ENCODE assay signal across 1 cellular context in the genomic region with DNA sequence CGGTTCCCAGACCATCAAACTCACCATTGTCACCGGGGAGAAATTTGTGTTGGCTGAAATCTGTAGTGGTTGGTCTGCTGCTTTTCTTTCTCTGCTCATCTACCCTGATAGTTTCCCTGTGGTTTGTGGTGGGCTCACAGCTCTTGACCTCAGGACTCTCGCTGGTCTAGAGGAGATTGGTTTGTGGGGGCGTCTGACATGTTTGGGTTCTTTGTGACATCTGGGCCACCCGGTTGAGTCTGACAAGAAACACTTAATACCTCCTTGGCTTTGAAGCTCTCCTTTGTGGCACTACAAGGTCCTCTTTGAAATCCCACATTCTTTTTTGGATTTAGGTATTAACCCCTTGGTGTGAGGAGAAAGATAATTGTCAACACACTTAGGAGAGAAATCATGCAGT.
TF ChIP-seq lines count a peak whose summit lies in the region.

No MANE protein-coding gene starts in this region.

TF ChIP-seq in GM12878, 131 proteins besides CTCF, POLR2A, EP300 and RAD21 (continued from another document and continues in another):
- TF ChIP-seq, protein P1, sequence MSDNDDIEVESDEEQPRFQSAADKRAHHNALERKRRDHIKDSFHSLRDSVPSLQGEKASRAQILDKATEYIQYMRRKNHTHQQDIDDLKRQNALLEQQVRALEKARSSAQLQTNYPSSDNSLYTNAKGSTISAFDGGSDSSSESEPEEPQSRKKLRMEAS (IDR thresholded peaks at IDR 0.05; ENCODE audit: low read depth, low read length) = no peak
- TF ChIP-seq, protein P2, sequence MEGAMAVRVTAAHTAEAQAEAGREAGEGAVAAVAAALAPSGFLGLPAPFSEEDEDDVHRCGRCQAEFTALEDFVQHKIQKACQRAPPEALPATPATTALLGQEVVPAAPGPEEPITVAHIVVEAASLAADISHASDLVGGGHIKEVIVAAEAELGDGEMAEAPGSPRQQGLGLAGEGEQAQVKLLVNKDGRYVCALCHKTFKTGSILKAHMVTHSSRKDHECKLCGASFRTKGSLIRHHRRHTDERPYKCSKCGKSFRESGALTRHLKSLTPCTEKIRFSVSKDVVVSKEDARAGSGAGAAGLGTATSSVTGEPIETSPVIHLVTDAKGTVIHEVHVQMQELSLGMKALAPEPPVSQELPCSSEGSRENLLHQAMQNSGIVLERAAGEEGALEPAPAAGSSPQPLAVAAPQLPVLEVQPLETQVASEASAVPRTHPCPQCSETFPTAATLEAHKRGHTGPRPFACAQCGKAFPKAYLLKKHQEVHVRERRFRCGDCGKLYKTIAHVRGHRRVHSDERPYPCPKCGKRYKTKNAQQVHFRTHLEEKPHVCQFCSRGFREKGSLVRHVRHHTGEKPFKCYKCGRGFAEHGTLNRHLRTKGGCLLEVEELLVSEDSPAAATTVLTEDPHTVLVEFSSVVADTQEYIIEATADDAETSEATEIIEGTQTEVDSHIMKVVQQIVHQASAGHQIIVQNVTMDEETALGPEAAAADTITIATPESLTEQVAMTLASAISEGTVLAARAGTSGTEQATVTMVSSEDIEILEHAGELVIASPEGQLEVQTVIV (IDR thresholded peaks at IDR 0.05; ENCODE audit: borderline replicate concordance, partially characterized antibody) = no peak
- peak; percentile 53 for TF ChIP-seq DPF2 (IDR thresholded peaks at IDR 0.05)
- TF ChIP-seq, protein P3, sequence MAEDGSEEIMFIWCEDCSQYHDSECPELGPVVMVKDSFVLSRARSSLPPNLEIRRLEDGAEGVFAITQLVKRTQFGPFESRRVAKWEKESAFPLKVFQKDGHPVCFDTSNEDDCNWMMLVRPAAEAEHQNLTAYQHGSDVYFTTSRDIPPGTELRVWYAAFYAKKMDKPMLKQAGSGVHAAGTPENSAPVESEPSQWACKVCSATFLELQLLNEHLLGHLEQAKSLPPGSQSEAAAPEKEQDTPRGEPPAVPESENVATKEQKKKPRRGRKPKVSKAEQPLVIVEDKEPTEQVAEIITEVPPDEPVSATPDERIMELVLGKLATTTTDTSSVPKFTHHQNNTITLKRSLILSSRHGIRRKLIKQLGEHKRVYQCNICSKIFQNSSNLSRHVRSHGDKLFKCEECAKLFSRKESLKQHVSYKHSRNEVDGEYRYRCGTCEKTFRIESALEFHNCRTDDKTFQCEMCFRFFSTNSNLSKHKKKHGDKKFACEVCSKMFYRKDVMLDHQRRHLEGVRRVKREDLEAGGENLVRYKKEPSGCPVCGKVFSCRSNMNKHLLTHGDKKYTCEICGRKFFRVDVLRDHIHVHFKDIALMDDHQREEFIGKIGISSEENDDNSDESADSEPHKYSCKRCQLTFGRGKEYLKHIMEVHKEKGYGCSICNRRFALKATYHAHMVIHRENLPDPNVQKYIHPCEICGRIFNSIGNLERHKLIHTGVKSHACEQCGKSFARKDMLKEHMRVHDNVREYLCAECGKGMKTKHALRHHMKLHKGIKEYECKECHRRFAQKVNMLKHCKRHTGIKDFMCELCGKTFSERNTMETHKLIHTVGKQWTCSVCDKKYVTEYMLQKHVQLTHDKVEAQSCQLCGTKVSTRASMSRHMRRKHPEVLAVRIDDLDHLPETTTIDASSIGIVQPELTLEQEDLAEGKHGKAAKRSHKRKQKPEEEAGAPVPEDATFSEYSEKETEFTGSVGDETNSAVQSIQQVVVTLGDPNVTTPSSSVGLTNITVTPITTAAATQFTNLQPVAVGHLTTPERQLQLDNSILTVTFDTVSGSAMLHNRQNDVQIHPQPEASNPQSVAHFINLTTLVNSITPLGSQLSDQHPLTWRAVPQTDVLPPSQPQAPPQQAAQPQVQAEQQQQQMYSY (CRISPR knock-in tag; IDR thresholded peaks at IDR 0.05) = no peak
- TF ChIP-seq POLR2AphosphoS2 (IDR thresholded peaks at IDR 0.05; ENCODE audit: low read depth, low read length) = no peak
- peak in 1 of 2 experiments; percentile 94; a peak in 2 of 3 replicates for TF ChIP-seq EGR1 (IDR thresholded peaks at IDR 0.05; ENCODE audit: borderline replicate concordance in 1 of 2, low read depth in 2 of 2, low read length in 2 of 2)
- peak; percentile 65 to 73; a peak in 2 of 4 replicates for TF ChIP-seq BHLHE40 (IDR thresholded peaks at IDR 0.05; ENCODE audit: borderline replicate concordance in 1 of 2, low read depth in 2 of 2, low read length in 1 of 2)
- no peak for TF ChIP-seq NR2C2 (IDR thresholded peaks at IDR 0.05; ENCODE audit: borderline replicate concordance, control insufficient read depth, insufficient read length, low read depth)
- 0 out of 2 replicates have a peak, but pooled peaks have one; percentile 52 for TF ChIP-seq RCOR1 (conservative IDR thresholded peaks at IDR 0.05; ENCODE audit: low read depth, low read length)
- peak; percentile 100 for TF ChIP-seq RUNX3 (IDR thresholded peaks at IDR 0.05; ENCODE audit: low read length)
- TF ChIP-seq, protein P4, sequence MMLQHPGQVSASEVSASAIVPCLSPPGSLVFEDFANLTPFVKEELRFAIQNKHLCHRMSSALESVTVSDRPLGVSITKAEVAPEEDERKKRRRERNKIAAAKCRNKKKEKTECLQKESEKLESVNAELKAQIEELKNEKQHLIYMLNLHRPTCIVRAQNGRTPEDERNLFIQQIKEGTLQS (IDR thresholded peaks at IDR 0.05; ENCODE audit: borderline replicate concordance, extremely low read depth, low read depth, low read length) = no peak
- peak; percentile 88 for TF ChIP-seq NFIC (IDR thresholded peaks at IDR 0.05; ENCODE audit: low read depth, low read length)
- TF ChIP-seq SP1 (IDR thresholded peaks at IDR 0.05; ENCODE audit: low read depth, low read length) = no peak
- TF ChIP-seq TCF12 (IDR thresholded peaks at IDR 0.05; ENCODE audit: low read depth, low read length) = peak; percentile 94
- TF ChIP-seq PAX8 (IDR thresholded peaks at IDR 0.05) = no peak
- TF ChIP-seq, protein P5, sequence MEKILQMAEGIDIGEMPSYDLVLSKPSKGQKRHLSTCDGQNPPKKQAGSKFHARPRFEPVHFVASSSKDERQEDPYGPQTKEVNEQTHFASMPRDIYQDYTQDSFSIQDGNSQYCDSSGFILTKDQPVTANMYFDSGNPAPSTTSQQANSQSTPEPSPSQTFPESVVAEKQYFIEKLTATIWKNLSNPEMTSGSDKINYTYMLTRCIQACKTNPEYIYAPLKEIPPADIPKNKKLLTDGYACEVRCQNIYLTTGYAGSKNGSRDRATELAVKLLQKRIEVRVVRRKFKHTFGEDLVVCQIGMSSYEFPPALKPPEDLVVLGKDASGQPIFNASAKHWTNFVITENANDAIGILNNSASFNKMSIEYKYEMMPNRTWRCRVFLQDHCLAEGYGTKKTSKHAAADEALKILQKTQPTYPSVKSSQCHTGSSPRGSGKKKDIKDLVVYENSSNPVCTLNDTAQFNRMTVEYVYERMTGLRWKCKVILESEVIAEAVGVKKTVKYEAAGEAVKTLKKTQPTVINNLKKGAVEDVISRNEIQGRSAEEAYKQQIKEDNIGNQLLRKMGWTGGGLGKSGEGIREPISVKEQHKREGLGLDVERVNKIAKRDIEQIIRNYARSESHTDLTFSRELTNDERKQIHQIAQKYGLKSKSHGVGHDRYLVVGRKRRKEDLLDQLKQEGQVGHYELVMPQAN (conservative IDR thresholded peaks at IDR 0.05) = no peak
- no peak for TF ChIP-seq ZNF274 (IDR thresholded peaks at IDR 0.05; ENCODE audit: insufficient read depth, insufficient read length)
- peak; percentile 97 for TF ChIP-seq CBFB (IDR thresholded peaks at IDR 0.05; ENCODE audit: low read depth)
- TF ChIP-seq, protein P6, sequence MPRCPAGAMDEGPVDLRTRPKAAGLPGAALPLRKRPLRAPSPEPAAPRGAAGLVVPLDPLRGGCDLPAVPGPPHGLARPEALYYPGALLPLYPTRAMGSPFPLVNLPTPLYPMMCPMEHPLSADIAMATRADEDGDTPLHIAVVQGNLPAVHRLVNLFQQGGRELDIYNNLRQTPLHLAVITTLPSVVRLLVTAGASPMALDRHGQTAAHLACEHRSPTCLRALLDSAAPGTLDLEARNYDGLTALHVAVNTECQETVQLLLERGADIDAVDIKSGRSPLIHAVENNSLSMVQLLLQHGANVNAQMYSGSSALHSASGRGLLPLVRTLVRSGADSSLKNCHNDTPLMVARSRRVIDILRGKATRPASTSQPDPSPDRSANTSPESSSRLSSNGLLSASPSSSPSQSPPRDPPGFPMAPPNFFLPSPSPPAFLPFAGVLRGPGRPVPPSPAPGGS (IDR thresholded peaks at IDR 0.05; ENCODE audit: borderline replicate concordance, insufficient read depth, low read depth, low read length, poor library complexity, severe bottlenecking) = peak; percentile 63
- no peak for TF ChIP-seq SIN3A (IDR thresholded peaks at IDR 0.05; ENCODE audit: low read depth, low read length)
- no peak for TF ChIP-seq HCFC1 (IDR thresholded peaks at IDR 0.05; ENCODE audit: low read length)
- no peak for TF ChIP-seq SMARCA5 (IDR thresholded peaks at IDR 0.05)
- TF ChIP-seq RELA (IDR thresholded peaks at IDR 0.05; ENCODE audit: borderline replicate concordance, partially characterized antibody) = no peak
- TF ChIP-seq IKZF2 (IDR thresholded peaks at IDR 0.05) = peak; percentile 68; a peak in 3 of 4 replicates
- TF ChIP-seq FOS (IDR thresholded peaks at IDR 0.05; ENCODE audit: borderline replicate concordance, extremely low read depth, insufficient read length) = no peak
- TF ChIP-seq HDGF (IDR thresholded peaks at IDR 0.05) = no peak
- no peak for TF ChIP-seq YY1 (IDR thresholded peaks at IDR 0.05; ENCODE audit: low read depth, low read length)
- TF ChIP-seq CREB1 (IDR thresholded peaks at IDR 0.05; ENCODE audit: low read depth) = 0 out of 2 replicates have a peak, but pooled peaks have one; percentile 18
- TF ChIP-seq MTA3 (IDR thresholded peaks at IDR 0.05; ENCODE audit: borderline replicate concordance, low read length) = peak; percentile 93; the same call in 1 of the 2 replicates
- TF ChIP-seq CHD2 (IDR thresholded peaks at IDR 0.05; ENCODE audit: borderline replicate concordance, low read depth, low read length) = peak; percentile 65; the same call in 1 of the 2 replicates
- TF ChIP-seq IKZF1 (conservative IDR thresholded peaks at IDR 0.05) = peak; percentile 49
- TF ChIP-seq, protein P7, sequence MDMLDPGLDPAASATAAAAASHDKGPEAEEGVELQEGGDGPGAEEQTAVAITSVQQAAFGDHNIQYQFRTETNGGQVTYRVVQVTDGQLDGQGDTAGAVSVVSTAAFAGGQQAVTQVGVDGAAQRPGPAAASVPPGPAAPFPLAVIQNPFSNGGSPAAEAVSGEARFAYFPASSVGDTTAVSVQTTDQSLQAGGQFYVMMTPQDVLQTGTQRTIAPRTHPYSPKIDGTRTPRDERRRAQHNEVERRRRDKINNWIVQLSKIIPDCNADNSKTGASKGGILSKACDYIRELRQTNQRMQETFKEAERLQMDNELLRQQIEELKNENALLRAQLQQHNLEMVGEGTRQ (IDR thresholded peaks at IDR 0.05; ENCODE audit: borderline replicate concordance, low read depth, low read length) = no peak
- TF ChIP-seq PAX5 (IDR thresholded peaks at IDR 0.05; ENCODE audit: borderline replicate concordance, low read depth, low read length) = peak; percentile 98
- no peak for TF ChIP-seq ZNF384 (IDR thresholded peaks at IDR 0.05; ENCODE audit: borderline replicate concordance, low read depth, low read length)
- TF ChIP-seq MXI1 (IDR thresholded peaks at IDR 0.05; ENCODE audit: low read depth, low read length) = peak; percentile 31; the same call in 1 of the 2 replicates
- TF ChIP-seq, protein P8, sequence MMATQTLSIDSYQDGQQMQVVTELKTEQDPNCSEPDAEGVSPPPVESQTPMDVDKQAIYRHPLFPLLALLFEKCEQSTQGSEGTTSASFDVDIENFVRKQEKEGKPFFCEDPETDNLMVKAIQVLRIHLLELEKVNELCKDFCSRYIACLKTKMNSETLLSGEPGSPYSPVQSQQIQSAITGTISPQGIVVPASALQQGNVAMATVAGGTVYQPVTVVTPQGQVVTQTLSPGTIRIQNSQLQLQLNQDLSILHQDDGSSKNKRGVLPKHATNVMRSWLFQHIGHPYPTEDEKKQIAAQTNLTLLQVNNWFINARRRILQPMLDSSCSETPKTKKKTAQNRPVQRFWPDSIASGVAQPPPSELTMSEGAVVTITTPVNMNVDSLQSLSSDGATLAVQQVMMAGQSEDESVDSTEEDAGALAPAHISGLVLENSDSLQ (IDR thresholded peaks at IDR 0.05) = peak; percentile 67; the same call in 1 of the 2 replicates
- TF ChIP-seq MEF2A (IDR thresholded peaks at IDR 0.05; ENCODE audit: insufficient read depth, low read depth, low read length) = peak; percentile 85
- no peak for TF ChIP-seq NFXL1 (IDR thresholded peaks at IDR 0.05; ENCODE audit: borderline replicate concordance)
- no peak for TF ChIP-seq SREBF2 (IDR thresholded peaks at IDR 0.05; ENCODE audit: low read length)
- no peak for TF ChIP-seq SREBF1 (IDR thresholded peaks at IDR 0.05; ENCODE audit: low read length)
- no peak for TF ChIP-seq CHD4 (IDR thresholded peaks at IDR 0.05)
- peak; percentile 55; the same call in 1 of the 2 replicates for TF ChIP-seq NBN (IDR thresholded peaks at IDR 0.05)
- TF ChIP-seq ZNF207 (IDR thresholded peaks at IDR 0.05; ENCODE audit: borderline replicate concordance) = no peak
- TF ChIP-seq, protein P9, sequence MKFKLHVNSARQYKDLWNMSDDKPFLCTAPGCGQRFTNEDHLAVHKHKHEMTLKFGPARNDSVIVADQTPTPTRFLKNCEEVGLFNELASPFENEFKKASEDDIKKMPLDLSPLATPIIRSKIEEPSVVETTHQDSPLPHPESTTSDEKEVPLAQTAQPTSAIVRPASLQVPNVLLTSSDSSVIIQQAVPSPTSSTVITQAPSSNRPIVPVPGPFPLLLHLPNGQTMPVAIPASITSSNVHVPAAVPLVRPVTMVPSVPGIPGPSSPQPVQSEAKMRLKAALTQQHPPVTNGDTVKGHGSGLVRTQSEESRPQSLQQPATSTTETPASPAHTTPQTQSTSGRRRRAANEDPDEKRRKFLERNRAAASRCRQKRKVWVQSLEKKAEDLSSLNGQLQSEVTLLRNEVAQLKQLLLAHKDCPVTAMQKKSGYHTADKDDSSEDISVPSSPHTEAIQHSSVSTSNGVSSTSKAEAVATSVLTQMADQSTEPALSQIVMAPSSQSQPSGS (IDR thresholded peaks at IDR 0.05; ENCODE audit: low read length) = peak; percentile 89
- TF ChIP-seq, protein P10, sequence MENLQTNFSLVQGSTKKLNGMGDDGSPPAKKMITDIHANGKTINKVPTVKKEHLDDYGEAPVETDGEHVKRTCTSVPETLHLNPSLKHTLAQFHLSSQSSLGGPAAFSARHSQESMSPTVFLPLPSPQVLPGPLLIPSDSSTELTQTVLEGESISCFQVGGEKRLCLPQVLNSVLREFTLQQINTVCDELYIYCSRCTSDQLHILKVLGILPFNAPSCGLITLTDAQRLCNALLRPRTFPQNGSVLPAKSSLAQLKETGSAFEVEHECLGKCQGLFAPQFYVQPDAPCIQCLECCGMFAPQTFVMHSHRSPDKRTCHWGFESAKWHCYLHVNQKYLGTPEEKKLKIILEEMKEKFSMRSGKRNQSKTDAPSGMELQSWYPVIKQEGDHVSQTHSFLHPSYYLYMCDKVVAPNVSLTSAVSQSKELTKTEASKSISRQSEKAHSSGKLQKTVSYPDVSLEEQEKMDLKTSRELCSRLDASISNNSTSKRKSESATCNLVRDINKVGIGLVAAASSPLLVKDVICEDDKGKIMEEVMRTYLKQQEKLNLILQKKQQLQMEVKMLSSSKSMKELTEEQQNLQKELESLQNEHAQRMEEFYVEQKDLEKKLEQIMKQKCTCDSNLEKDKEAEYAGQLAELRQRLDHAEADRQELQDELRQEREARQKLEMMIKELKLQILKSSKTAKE (IDR thresholded peaks at IDR 0.05; ENCODE audit: low read depth, poor library complexity, severe bottlenecking) = peak; percentile 97
- peak; percentile 70; the same call in 1 of the 2 replicates for TF ChIP-seq TCF3 (IDR thresholded peaks at IDR 0.05; ENCODE audit: borderline replicate concordance, insufficient read depth, low read depth, low read length)
- peak; percentile 73 for TF ChIP-seq MEF2B (IDR thresholded peaks at IDR 0.05; ENCODE audit: partially characterized antibody, poor library complexity, severe bottlenecking)
